2 cellular contexts compared by ENCODE assay signal in the genomic region with DNA sequence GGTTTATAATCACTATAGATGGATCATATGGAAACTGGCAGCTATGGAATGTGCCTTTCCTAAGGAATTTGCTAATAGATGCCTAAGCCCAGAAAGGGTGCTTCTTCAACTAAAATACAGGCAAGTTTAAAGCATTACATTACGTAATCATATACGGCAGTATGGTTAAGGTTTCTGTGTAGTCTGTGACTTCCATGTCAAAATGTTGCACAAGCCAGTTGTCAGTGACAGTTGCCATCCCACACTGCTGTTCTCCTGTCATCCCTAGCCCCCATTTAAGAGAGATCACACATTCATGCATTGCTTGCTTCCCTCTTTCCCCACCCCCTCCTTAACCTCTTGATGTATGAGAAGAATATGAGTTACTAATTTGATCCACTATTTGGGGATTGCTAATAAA.
A peak's percentile ranks its signal among the peaks of the same experiment; 100 is the strongest.
TF ChIP-seq lines count a peak whose summit lies in the region.

No MANE protein-coding gene starts in this region.

TF ChIP-seq in HepG2, 621 proteins besides CTCF, POLR2A, EP300 and RAD21:
- no peak for TF ChIP-seq NR2F2 (IDR thresholded peaks at IDR 0.05; ENCODE audit: borderline replicate concordance, low read depth)
- TF ChIP-seq CEBPB (IDR thresholded peaks at IDR 0.05; ENCODE audit: borderline replicate concordance, low read depth, low read length), result peak; percentile 71; the same call in 1 of the 2 replicates
- TF ChIP-seq, protein P1, sequence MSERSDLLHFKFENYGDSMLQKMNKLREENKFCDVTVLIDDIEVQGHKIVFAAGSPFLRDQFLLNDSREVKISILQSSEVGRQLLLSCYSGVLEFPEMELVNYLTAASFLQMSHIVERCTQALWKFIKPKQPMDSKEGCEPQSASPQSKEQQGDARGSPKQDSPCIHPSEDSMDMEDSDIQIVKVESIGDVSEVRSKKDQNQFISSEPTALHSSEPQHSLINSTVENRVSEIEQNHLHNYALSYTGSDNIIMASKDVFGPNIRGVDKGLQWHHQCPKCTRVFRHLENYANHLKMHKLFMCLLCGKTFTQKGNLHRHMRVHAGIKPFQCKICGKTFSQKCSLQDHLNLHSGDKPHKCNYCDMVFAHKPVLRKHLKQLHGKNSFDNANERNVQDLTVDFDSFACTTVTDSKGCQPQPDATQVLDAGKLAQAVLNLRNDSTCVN (CRISPR knock-in tag; IDR thresholded peaks at IDR 0.05; ENCODE audit: borderline replicate concordance), result no peak
- TF ChIP-seq CENPT (CRISPR knock-in tag; IDR thresholded peaks at IDR 0.05; ENCODE audit: low read depth), result no peak
- no peak for TF ChIP-seq SNAI1 (CRISPR knock-in tag; IDR thresholded peaks at IDR 0.05; ENCODE audit: borderline replicate concordance)

TF ChIP-seq in K562, 482 proteins besides CTCF, POLR2A, EP300 and RAD21:
- no peak for TF ChIP-seq ZNF212 (CRISPR knock-in tag; IDR thresholded peaks at IDR 0.05)
- TF ChIP-seq, protein P2, sequence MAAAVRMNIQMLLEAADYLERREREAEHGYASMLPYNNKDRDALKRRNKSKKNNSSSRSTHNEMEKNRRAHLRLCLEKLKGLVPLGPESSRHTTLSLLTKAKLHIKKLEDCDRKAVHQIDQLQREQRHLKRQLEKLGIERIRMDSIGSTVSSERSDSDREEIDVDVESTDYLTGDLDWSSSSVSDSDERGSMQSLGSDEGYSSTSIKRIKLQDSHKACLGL (CRISPR knock-in tag; IDR thresholded peaks at IDR 0.05; ENCODE audit: borderline replicate concordance, poor library complexity, severe bottlenecking), result no peak
- no peak for TF ChIP-seq CEBPG (CRISPR knock-in tag; IDR thresholded peaks at IDR 0.05)
- TF ChIP-seq CEBPG (tag; conservative IDR thresholded peaks at IDR 0.05 in 1 of 2, IDR thresholded peaks at IDR 0.05 in 1 of 2), result 0 out of 4 replicates have a peak, but pooled peaks of 1 of the 2 experiments have one; percentile 19
- peak; percentile 60 for TF ChIP-seq CEBPB (tag; IDR thresholded peaks at IDR 0.05)
- no peak for TF ChIP-seq L3MBTL2 (IDR thresholded peaks at IDR 0.05)
- TF ChIP-seq ZNF717 (CRISPR knock-in tag; IDR thresholded peaks at IDR 0.05), result no peak
- TF ChIP-seq, protein P3, sequence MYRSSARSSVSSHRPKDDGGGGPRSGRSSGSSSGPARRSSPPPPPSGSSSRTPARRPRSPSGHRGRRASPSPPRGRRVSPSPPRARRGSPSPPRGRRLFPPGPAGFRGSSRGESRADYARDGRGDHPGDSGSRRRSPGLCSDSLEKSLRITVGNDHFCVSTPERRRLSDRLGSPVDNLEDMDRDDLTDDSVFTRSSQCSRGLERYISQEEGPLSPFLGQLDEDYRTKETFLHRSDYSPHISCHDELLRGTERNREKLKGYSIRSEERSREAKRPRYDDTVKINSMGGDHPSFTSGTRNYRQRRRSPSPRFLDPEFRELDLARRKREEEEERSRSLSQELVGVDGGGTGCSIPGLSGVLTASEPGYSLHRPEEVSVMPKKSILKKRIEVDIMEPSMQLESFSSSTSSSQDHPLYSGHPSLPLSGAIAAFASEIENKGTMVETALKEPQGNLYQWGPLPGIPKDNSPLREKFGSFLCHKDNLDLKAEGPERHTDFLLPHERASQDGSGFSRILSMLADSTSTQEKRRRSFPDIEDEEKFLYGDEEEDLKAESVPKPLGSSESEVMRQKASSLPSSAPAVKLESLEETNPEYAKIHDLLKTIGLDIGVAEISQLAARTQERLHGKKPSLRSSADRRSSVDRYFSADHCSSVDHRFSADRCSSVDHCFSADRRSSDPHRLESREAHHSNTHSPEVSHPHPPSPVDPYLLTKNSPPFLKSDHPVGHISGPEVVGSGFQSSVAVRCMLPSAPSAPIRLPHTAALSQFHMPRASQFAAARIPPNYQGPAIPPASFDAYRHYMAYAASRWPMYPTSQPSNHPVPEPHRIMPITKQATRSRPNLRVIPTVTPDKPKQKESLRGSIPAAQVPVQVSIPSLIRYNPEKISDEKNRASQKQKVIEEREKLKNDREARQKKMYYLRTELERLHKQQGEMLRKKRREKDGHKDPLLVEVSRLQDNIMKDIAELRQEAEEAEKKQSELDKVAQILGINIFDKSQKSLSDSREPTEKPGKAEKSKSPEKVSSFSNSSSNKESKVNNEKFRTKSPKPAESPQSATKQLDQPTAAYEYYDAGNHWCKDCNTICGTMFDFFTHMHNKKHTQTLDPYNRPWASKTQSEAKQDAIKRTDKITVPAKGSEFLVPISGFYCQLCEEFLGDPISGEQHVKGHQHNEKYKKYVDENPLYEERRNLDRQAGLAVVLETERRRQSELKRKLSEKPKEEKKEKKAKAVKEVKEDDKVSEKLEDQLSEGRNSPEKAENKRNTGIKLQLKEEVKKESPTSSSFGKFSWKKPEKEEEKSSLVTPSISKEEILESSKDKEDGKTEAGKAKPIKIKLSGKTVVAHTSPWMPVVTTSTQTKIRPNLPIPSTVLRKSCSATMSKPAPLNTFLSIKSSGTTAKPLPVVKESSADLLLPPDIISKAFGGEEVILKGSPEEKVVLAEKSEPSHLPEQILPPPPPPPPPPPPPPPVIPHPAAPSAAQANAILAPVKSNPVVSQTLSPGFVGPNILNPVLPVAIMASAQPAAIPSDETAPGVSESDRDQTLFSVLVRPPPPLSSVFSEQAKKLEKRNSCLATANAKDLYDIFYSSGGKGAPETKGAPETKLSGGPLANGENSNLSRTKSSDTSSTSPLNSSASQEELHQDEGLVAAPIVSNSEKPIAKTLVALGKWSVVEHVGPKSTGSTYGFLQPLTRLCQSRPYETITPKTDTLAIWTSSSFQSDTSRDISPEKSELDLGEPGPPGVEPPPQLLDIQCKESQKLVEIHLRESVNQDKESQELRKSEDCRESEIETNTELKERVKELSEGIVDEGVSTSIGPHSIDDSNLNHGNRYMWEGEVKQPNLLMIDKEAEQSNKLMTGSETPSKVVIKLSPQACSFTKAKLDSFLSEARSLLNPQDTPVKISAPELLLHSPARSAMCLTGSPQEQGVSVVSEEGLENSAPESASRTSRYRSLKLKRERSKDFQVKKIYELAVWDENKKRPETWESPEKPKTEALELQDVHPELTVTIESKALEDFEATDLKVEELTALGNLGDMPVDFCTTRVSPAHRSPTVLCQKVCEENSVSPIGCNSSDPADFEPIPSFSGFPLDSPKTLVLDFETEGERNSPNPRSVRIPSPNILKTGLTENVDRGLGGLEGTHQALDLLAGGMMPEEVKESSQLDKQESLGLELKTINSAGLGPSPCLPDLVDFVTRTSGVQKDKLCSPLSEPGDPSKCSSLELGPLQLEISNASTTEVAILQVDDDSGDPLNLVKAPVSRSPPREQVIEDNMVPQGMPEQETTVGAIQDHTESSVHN (IDR thresholded peaks at IDR 0.05; ENCODE audit: borderline replicate concordance in 1 of 2, low read depth in 1 of 2), result no peak
- no peak for TF ChIP-seq RBM22 (IDR thresholded peaks at IDR 0.05; ENCODE audit: low read depth, low read length, poor library complexity, severe bottlenecking)
